1 cellular context compared by ENCODE assay signal in genomic region chr6:27478706-27479318, GRCh38.
TF ChIP-seq lines count a peak whose summit lies in the region.

No MANE protein-coding gene starts in this region.

TF ChIP-seq in HEK293, 187 proteins besides CTCF, POLR2A, EP300 and RAD21 (continued from another document and continues in another):
- TF ChIP-seq SCRT2 (tag by site-specific recombination; IDR thresholded peaks at IDR 0.05), result no peak
- TF ChIP-seq PBX3 (CRISPR knock-in tag; IDR thresholded peaks at IDR 0.05), result no peak
- TF ChIP-seq ZNF645 (tag by site-specific recombination; IDR thresholded peaks at IDR 0.05), result no peak
- no peak for TF ChIP-seq HOXC10 (CRISPR knock-in tag; IDR thresholded peaks at IDR 0.05)
- no peak for TF ChIP-seq ZNF274 (IDR thresholded peaks at IDR 0.05; ENCODE audit: low read length)
- no peak for TF ChIP-seq ZNF274 (tag by site-specific recombination; IDR thresholded peaks at IDR 0.05; ENCODE audit: borderline replicate concordance)
- no peak for TF ChIP-seq SALL2 (tag by site-specific recombination; IDR thresholded peaks at IDR 0.05; ENCODE audit: borderline replicate concordance)
- peak; percentile 96 for TF ChIP-seq ZNF561 (tag by site-specific recombination; IDR thresholded peaks at IDR 0.05; ENCODE audit: borderline replicate concordance)
- no peak for TF ChIP-seq ZNF548 (tag by site-specific recombination; IDR thresholded peaks at IDR 0.05)
- no peak for TF ChIP-seq ZNF530 (tag by site-specific recombination; IDR thresholded peaks at IDR 0.05; ENCODE audit: low read depth)
- no peak for TF ChIP-seq ZNF423 (tag by site-specific recombination; IDR thresholded peaks at IDR 0.05)
- TF ChIP-seq PATZ1 (tag by site-specific recombination; IDR thresholded peaks at IDR 0.05), result no peak
- TF ChIP-seq ZNF2 (tag by site-specific recombination; IDR thresholded peaks at IDR 0.05), result peak; percentile 47; the same call in 1 of the 2 replicates
- TF ChIP-seq ZNF146 (tag by site-specific recombination; IDR thresholded peaks at IDR 0.05), result no peak
- TF ChIP-seq ZNF670 (tag by site-specific recombination; IDR thresholded peaks at IDR 0.05; ENCODE audit: low read depth), result no peak
- peak; percentile 91 for TF ChIP-seq ZSCAN30 (tag by site-specific recombination; IDR thresholded peaks at IDR 0.05)
- peak; percentile 43; the same call in 1 of the 2 replicates for TF ChIP-seq ZNF324 (tag by site-specific recombination; IDR thresholded peaks at IDR 0.05)
- peak; percentile 51 for TF ChIP-seq ZBTB17 (tag by site-specific recombination; IDR thresholded peaks at IDR 0.05)
- no peak for TF ChIP-seq ZNF112 (tag by site-specific recombination; IDR thresholded peaks at IDR 0.05)
- TF ChIP-seq ZNF223 (tag by site-specific recombination; IDR thresholded peaks at IDR 0.05), result no peak
- TF ChIP-seq ZNF404 (tag by site-specific recombination; IDR thresholded peaks at IDR 0.05), result no peak
- peak; percentile 57; the same call in 1 of the 2 replicates for TF ChIP-seq INSM2 (tag by site-specific recombination; IDR thresholded peaks at IDR 0.05)
- TF ChIP-seq ZNF362 (tag by site-specific recombination; IDR thresholded peaks at IDR 0.05), result no peak
- TF ChIP-seq ZNF792 (tag by site-specific recombination; IDR thresholded peaks at IDR 0.05), result 0 out of 2 replicates have a peak, but pooled peaks have one; percentile 30
- TF ChIP-seq OVOL3 (tag by site-specific recombination; IDR thresholded peaks at IDR 0.05), result no peak; the same call in 1 of the 2 replicates
- TF ChIP-seq ZNF830 (tag by site-specific recombination; IDR thresholded peaks at IDR 0.05; ENCODE audit: low read depth), result no peak
- TF ChIP-seq ZNF629 (tag by site-specific recombination; IDR thresholded peaks at IDR 0.05), result peak; percentile 31; the same call in 1 of the 2 replicates
- TF ChIP-seq KLF8 (tag by site-specific recombination; IDR thresholded peaks at IDR 0.05), result peak; percentile 50; the same call in 1 of the 2 replicates
- no peak for TF ChIP-seq TRIM28 (IDR thresholded peaks at IDR 0.05; ENCODE audit: borderline replicate concordance, low read length)
- TF ChIP-seq ZNF521 (tag by site-specific recombination; IDR thresholded peaks at IDR 0.05), result no peak
- TF ChIP-seq ZNF701 (tag by site-specific recombination; IDR thresholded peaks at IDR 0.05), result no peak
- no peak for TF ChIP-seq HOXD13 (CRISPR knock-in tag; IDR thresholded peaks at IDR 0.05; ENCODE audit: borderline replicate concordance)
- no peak for TF ChIP-seq ZNF529 (tag by site-specific recombination; IDR thresholded peaks at IDR 0.05; ENCODE audit: insufficient replicate concordance)
- no peak for TF ChIP-seq SCRT1 (tag by site-specific recombination; IDR thresholded peaks at IDR 0.05; ENCODE audit: borderline replicate concordance)
- no peak for TF ChIP-seq ZBTB48 (tag by site-specific recombination; IDR thresholded peaks at IDR 0.05)
- TF ChIP-seq ZNF704 (tag by site-specific recombination; IDR thresholded peaks at IDR 0.05), result no peak
- TF ChIP-seq GLI2 (tag by site-specific recombination; IDR thresholded peaks at IDR 0.05; ENCODE audit: borderline replicate concordance, low read depth), result no peak
- TF ChIP-seq ZNF785 (tag by site-specific recombination; IDR thresholded peaks at IDR 0.05), result no peak
- 0 out of 2 replicates have a peak, but pooled peaks have one; percentile 2 for TF ChIP-seq ZNF623 (tag by site-specific recombination; IDR thresholded peaks at IDR 0.05)
- TF ChIP-seq ZNF560 (tag by site-specific recombination; IDR thresholded peaks at IDR 0.05; ENCODE audit: borderline replicate concordance), result no peak
- TF ChIP-seq ZNF280C (tag by site-specific recombination; IDR thresholded peaks at IDR 0.05), result no peak
- TF ChIP-seq ZNF776 (tag by site-specific recombination; IDR thresholded peaks at IDR 0.05; ENCODE audit: borderline replicate concordance), result no peak
- TF ChIP-seq ZNF473 (tag by site-specific recombination; IDR thresholded peaks at IDR 0.05), result no peak
- no peak for TF ChIP-seq ZNF184 (tag by site-specific recombination; IDR thresholded peaks at IDR 0.05)
- no peak for TF ChIP-seq ZNF658 (tag by site-specific recombination; IDR thresholded peaks at IDR 0.05)
- TF ChIP-seq ZNF626 (tag by site-specific recombination; IDR thresholded peaks at IDR 0.05), result no peak
- TF ChIP-seq ZNF48 (tag by site-specific recombination; IDR thresholded peaks at IDR 0.05), result no peak
- no peak for TF ChIP-seq ZNF239 (tag by site-specific recombination; IDR thresholded peaks at IDR 0.05)
- no peak for TF ChIP-seq ZNF157 (tag by site-specific recombination; IDR thresholded peaks at IDR 0.05)
- TF ChIP-seq ZNF214 (tag by site-specific recombination; IDR thresholded peaks at IDR 0.05; ENCODE audit: borderline replicate concordance), result no peak
- no peak for TF ChIP-seq ZNF610 (tag by site-specific recombination; IDR thresholded peaks at IDR 0.05; ENCODE audit: borderline replicate concordance)
- TF ChIP-seq KLF16 (tag by site-specific recombination; IDR thresholded peaks at IDR 0.05), result no peak
- TF ChIP-seq ZNF639 (tag by site-specific recombination; IDR thresholded peaks at IDR 0.05), result no peak; the same call in 1 of the 2 replicates
- TF ChIP-seq GFI1B (tag by site-specific recombination; IDR thresholded peaks at IDR 0.05), result peak; percentile 12; the same call in 1 of the 2 replicates
- TF ChIP-seq MEIS1 (CRISPR knock-in tag; IDR thresholded peaks at IDR 0.05; ENCODE audit: borderline replicate concordance), result no peak
- TF ChIP-seq ZNF221 (tag by site-specific recombination; IDR thresholded peaks at IDR 0.05; ENCODE audit: borderline replicate concordance), result no peak
- peak; percentile 16; the same call in 1 of the 2 replicates for TF ChIP-seq MZF1 (tag by site-specific recombination; IDR thresholded peaks at IDR 0.05; ENCODE audit: borderline replicate concordance)
- no peak for TF ChIP-seq KLF9 (tag by site-specific recombination; IDR thresholded peaks at IDR 0.05; ENCODE audit: low read depth)
- no peak for TF ChIP-seq ZNF292 (tag by site-specific recombination; IDR thresholded peaks at IDR 0.05; ENCODE audit: borderline replicate concordance, low read depth)
- no peak; the same call in 1 of the 2 replicates for TF ChIP-seq ZNF10 (tag by site-specific recombination; IDR thresholded peaks at IDR 0.05)
- TF ChIP-seq ZBTB21 (tag by site-specific recombination; IDR thresholded peaks at IDR 0.05), result peak; percentile 21; the same call in 1 of the 2 replicates
- peak; percentile 60; the same call in 1 of the 2 replicates for TF ChIP-seq ZNF391 (tag by site-specific recombination; IDR thresholded peaks at IDR 0.05; ENCODE audit: borderline replicate concordance, low read depth)
- TF ChIP-seq WT1 (tag by site-specific recombination; IDR thresholded peaks at IDR 0.05), result no peak; the same call in 1 of the 2 replicates
- TF ChIP-seq ZNF664 (tag by site-specific recombination; IDR thresholded peaks at IDR 0.05), result peak; percentile 86
- TF ChIP-seq ZNF660 (tag by site-specific recombination; IDR thresholded peaks at IDR 0.05), result peak; percentile 96
- peak; percentile 83 for TF ChIP-seq ZNF580 (tag by site-specific recombination; IDR thresholded peaks at IDR 0.05)
- TF ChIP-seq ZNF140 (tag by site-specific recombination; IDR thresholded peaks at IDR 0.05), result no peak
- TF ChIP-seq ZNF585B (tag by site-specific recombination; IDR thresholded peaks at IDR 0.05), result no peak
- TF ChIP-seq ZNF544 (tag by site-specific recombination; IDR thresholded peaks at IDR 0.05), result no peak
- peak; percentile 33; the same call in 1 of the 2 replicates for TF ChIP-seq ZNF366 (tag by site-specific recombination; conservative IDR thresholded peaks at IDR 0.05)
